Comparison of ENCODE assay signal across 20 cellular contexts in the genomic region with DNA sequence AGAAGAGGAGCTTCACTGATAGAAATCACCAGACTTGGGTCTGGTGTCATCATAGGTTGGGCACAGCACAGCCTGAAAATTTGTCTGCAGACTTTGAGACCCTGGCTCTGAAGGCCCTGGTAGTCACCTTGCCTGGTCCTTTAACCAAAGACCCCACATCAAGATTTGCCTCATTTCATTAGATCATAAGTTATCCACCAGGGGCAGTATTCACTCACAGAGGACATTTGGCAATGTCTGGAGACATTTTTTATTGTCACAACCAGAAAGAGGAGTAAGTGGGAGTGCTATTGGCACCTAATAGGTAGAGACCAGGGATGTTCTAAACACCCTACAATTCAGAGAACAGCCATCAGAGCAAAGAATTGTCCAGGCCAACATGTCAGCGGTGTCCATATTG. TPM values are rescaled to one million over a fixed set of nuclear protein-coding genes. Genes with fewer than 3 reads are reported as not detected.
DNase-seq lines count a peak whose midpoint lies in the region; ATAC-seq and TF ChIP-seq lines count a peak whose summit lies in the region.
"Had no signal": no experiment of that assay in that cellular context is flagged by ENCODE, and none has a peak within 500 bp of the region (broad histone marks: within the 10 kb centered on the region; RNA-seq: fewer than 3 reads in every experiment).

No MANE protein-coding gene starts in this region.

- H3K27ac Mint-ChIP-seq in immature natural killer cell = no peak overlapping the region
- H3K27ac Mint-ChIP-seq: activated naive CD8-positive, alpha-beta T cell; mesothelial cell of epicardium; nephron; T-cell had no signal

- TF ChIP-seq CTCF in BE2C (IDR thresholded peaks at IDR 0.05; ENCODE audit: low read depth, low read length) = peak; percentile 12; the same call in 1 of the 2 replicates
- 0 out of 2 replicates have a peak, but pooled peaks have one; percentile 20 for TF ChIP-seq CTCF in GM12875 (IDR thresholded peaks at IDR 0.05; ENCODE audit: borderline replicate concordance, insufficient read depth, low read depth, low read length)
- TF ChIP-seq CTCF in OCI-LY3 (IDR thresholded peaks at IDR 0.05; ENCODE audit: low read depth, low read length) = 0 out of 2 replicates have a peak, but pooled peaks have one; percentile 7
- peak; percentile 37 for TF ChIP-seq CTCF in foreskin keratinocyte (conservative IDR thresholded peaks at IDR 0.05)
- no peak for TF ChIP-seq CTCF in upper lobe of right lung (IDR thresholded peaks at IDR 0.05)

- H3K36me3 Mint-ChIP-seq in immature natural killer cell = no peaks in the 10 kb centered on the region
- H3K36me3 Mint-ChIP-seq: activated naive CD8-positive, alpha-beta T cell; mesothelial cell of epicardium; T-cell had no signal

- H3K4me1 Mint-ChIP-seq in immature natural killer cell = no peaks in the 10 kb centered on the region
- H3K4me1 Mint-ChIP-seq: T-cell had no signal

- H3K9ac ChIP-seq in OCI-LY3 (ENCODE audit: low read length) = no peak overlapping the region

- no peaks in the 10 kb centered on the region for H3K4me1 ChIP-seq in BE2C
- H3K4me1 ChIP-seq in OCI-LY3 (ENCODE audit: low read length) = no peaks in the 10 kb centered on the region
- H3K4me1 ChIP-seq in foreskin keratinocyte = no peaks in the 10 kb centered on the region
- no peaks in the 10 kb centered on the region for H3K4me1 ChIP-seq in upper lobe of right lung
- H3K4me1 ChIP-seq: esophagus muscularis mucosa, testis had no signal

- H3K9me3 ChIP-seq in BE2C = no peaks in the 10 kb centered on the region
- no peaks in the 10 kb centered on the region for H3K9me3 ChIP-seq in OCI-LY3 (ENCODE audit: insufficient read depth, low read length)
- H3K9me3 ChIP-seq in upper lobe of right lung = no peaks in the 10 kb centered on the region
- H3K9me3 ChIP-seq: MG63, testis had no signal

- intact Hi-C loops in upper lobe of right lung (cut with DNase I) = loop anchor here (10.0 kb wide), 1 partner anchor 196 kb away; no protein-coding TSS in a partner anchor

- H3K27ac ChIP-seq in OCI-LY3 (ENCODE audit: low read length) = no peak overlapping the region
- H3K27ac ChIP-seq in foreskin keratinocyte = no peak overlapping the region
- no peak overlapping the region for H3K27ac ChIP-seq in upper lobe of right lung
- H3K27ac ChIP-seq: esophagus muscularis mucosa, testis had no signal

- DNase-seq in BE2C = no peak
- DNase-seq in foreskin keratinocyte = no peak
- no peak for DNase-seq in immature natural killer cell
- no peak for DNase-seq in upper lobe of right lung
- no peak for DNase-seq in Ammon's horn (ENCODE audit: low spot score)
- DNase-seq: activated CD4-positive, alpha-beta T cell treated with anti-CD3 and anti-CD28 coated beads for 4 hours; EL; left cardiac atrium; MG63; NCI-H1930; NCI-H345; posterior cingulate gyrus; T-cell; testis had no signal

- H3K4me2 ChIP-seq in OCI-LY3 (ENCODE audit: low read length) = no peak overlapping the region

- H2AFZ ChIP-seq in OCI-LY3 (ENCODE audit: low read depth, low read length) = no peak overlapping the region

- no peaks in the 10 kb centered on the region for H3K27me3 ChIP-seq in BE2C
- H3K27me3 ChIP-seq in OCI-LY3 (ENCODE audit: low read depth, low read length) = no peaks in the 10 kb centered on the region
- peaks cover 54% of the 10 kb centered on the region for H3K27me3 ChIP-seq in foreskin keratinocyte
- H3K27me3 ChIP-seq in upper lobe of right lung = peaks cover 16% of the 10 kb centered on the region
- H3K27me3 ChIP-seq: testis had no signal

- H3K27me3 Mint-ChIP-seq in immature natural killer cell (ENCODE audit: low read depth in 3 of 3) = peaks cover 0 to 4% (median 0%) of the 10 kb centered on the region in 3 donors

- ATAC-seq in foreskin keratinocyte (no peak), upper lobe of right lung (no peak)
- ATAC-seq: left cardiac atrium, T-cell had no signal

- H3K36me3 ChIP-seq in BE2C = no peaks in the 10 kb centered on the region
- no peaks in the 10 kb centered on the region for H3K36me3 ChIP-seq in OCI-LY3 (replicated peaks; ENCODE audit: low read depth, low read length)
- no peaks in the 10 kb centered on the region for H3K36me3 ChIP-seq in upper lobe of right lung
- H3K36me3 ChIP-seq: esophagus muscularis mucosa, MG63 had no signal

- H3K4me3 ChIP-seq in BE2C (ENCODE audit: low read depth, low read length) (no peak overlapping the region), GM12875 (ENCODE audit: low read depth, low read length) (no peak overlapping the region), OCI-LY3 (ENCODE audit: low read length) (no peak overlapping the region), upper lobe of right lung (no peak overlapping the region)
- H3K4me3 ChIP-seq: esophagus muscularis mucosa, MG63, testis had no signal

- no peaks in the 10 kb centered on the region for H3K79me2 ChIP-seq in OCI-LY3 (ENCODE audit: low read length)

- no peak overlapping the region for H3K4me3 Mint-ChIP-seq in immature natural killer cell
- H3K4me3 Mint-ChIP-seq: activated naive CD8-positive, alpha-beta T cell; mesothelial cell of epicardium; nephron; T-cell had no signal

- no peaks in the 10 kb centered on the region for H3K9me3 Mint-ChIP-seq in immature natural killer cell
- H3K9me3 Mint-ChIP-seq: nephron had no signal

- no peaks in the 10 kb centered on the region for H4K20me1 ChIP-seq in OCI-LY3 (ENCODE audit: insufficient read depth, low read length)

RNA-seq across cellular contexts. Expression of gene PAX7, which starts 22.1 kb away (rescaled TPM):
- polyA plus RNA-seq in BE2C (2012; ENCODE audit: insufficient read depth, insufficient read length, low read depth) = not detected
- total RNA-seq in foreskin keratinocyte (not detected in 2 replicates), upper lobe of right lung (not detected)
- polyA plus RNA-seq in foreskin keratinocyte (not detected in 2 replicates), immature natural killer cell (not detected)
- total RNA-seq: esophagus muscularis mucosa, left cardiac atrium, mesothelial cell of epicardium, T-cell had no signal
